Comparison of ENCODE assay signal across 14 cellular contexts in the genomic region with DNA sequence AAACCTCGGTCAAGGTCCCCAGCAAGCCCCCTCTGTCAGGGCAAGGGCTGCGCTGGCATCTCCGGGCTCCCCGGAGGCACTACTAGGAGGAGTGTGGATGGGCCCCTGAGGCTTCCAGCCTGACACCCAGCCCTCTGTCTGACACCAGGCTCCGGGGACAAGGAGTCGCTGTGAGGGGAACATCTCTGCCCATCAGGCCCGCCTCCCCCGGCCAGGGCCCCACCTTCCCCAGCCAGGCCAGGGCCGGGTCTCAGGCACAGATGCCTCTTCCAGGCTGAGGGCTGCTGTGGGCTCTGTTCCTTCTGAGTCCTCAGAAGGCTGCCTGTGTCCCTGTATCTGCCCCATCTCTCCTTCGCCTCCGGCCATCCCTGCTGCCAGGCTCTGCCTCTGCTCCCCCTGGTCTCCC. TPM values are rescaled to one million over a fixed set of nuclear protein-coding genes. Genes with fewer than 3 reads are reported as not detected.
A peak's percentile ranks its signal among the peaks of the same experiment; 100 is the strongest.
DNase-seq lines count a peak whose midpoint lies in the region; ATAC-seq, FAIRE-seq and TF ChIP-seq lines count a peak whose summit lies in the region.
"Had no signal": no experiment of that assay in that cellular context is flagged by ENCODE, and none has a peak within 500 bp of the region (broad histone marks: within the 10 kb centered on the region; RNA-seq: fewer than 3 reads in every experiment).

No MANE protein-coding gene starts in this region.

- peaks cover 0 to 14% (median 0%) of the 10 kb centered on the region in 11 experiments; a peak in 7 of 22 replicates for H4K20me1 ChIP-seq in BLaER1 treated with 17β-estradiol and CSF1 and Interleukin-3, amounts not matched to agents 10 nM and 100 nM

- peak overlapping the region in 10 of 11 experiments; percentile 9 to 78 (median 68); a peak in 17 of 22 replicates for H3K27ac ChIP-seq in BLaER1 treated with 17β-estradiol and CSF1 and Interleukin-3, amounts not matched to agents 10 nM and 100 nM
- H3K27ac ChIP-seq in breast epithelium (peak overlapping the region; percentile 57 to 66), lower lobe of right lung (peak overlapping the region; percentile 46)

- TF ChIP-seq CTCF in breast epithelium (IDR thresholded peaks at IDR 0.05) = no peak
- no peak for TF ChIP-seq CTCF in lower lobe of right lung (IDR thresholded peaks at IDR 0.05)

- peak overlapping the region in 10 of 11 experiments; percentile 25 to 71 (median 54); a peak in 16 of 22 replicates for H3K9ac ChIP-seq in BLaER1 treated with 17β-estradiol and CSF1 and Interleukin-3, amounts not matched to agents 10 nM and 100 nM

- H3K36me3 ChIP-seq in BLaER1 treated with 17β-estradiol and CSF1 and Interleukin-3, amounts not matched to agents 10 nM and 100 nM = no peaks in the 10 kb centered on the region
- H3K36me3 ChIP-seq in breast epithelium (no peaks in the 10 kb centered on the region), lower lobe of right lung (no peaks in the 10 kb centered on the region)
- H3K36me3 ChIP-seq: HAP-1 had no signal

- H3K4me3 Mint-ChIP-seq in stimulated activated memory B cell treated with anti-CD40 and anti-IgM and Interleukin-4, amounts not matched to agents 10 μg/mL and 1 μg/mL and 100 μg/mL, for 72 hours = no peak overlapping the region
- H3K4me3 Mint-ChIP-seq in T-helper 2 cell treated with Interferon-gamma antibody and Interleukin-4, amounts not matched to agents 5 μg/mL and 100 μg/mL, for 36 hours = no peak overlapping the region

- ATAC-seq in lower lobe of right lung = no peak
- ATAC-seq in stimulated activated memory B cell treated with anti-CD40 and anti-IgM and Interleukin-4, amounts not matched to agents 10 μg/mL and 1 μg/mL and 100 μg/mL, for 72 hours = no peak
- ATAC-seq in GM19452 (IDR thresholded peaks at IDR 0.05; ENCODE audit: unreplicated experiment) = no peak

- peaks cover 97 to 99% (median 97%) of the 10 kb centered on the region in 10 experiments for H3K4me1 ChIP-seq in BLaER1 treated with 17β-estradiol and CSF1 and Interleukin-3, amounts not matched to agents 10 nM and 100 nM
- H3K4me1 ChIP-seq in breast epithelium (peaks cover 7 to 29% of the 10 kb centered on the region in 2 donors), lower lobe of right lung (peaks cover 50% of the 10 kb centered on the region)

- no peak overlapping the region for H3K4me3 ChIP-seq in BLaER1 treated with 17β-estradiol and CSF1 and Interleukin-3, amounts not matched to agents 10 nM and 100 nM
- no peak overlapping the region for H3K4me3 ChIP-seq in breast epithelium
- no peak overlapping the region for H3K4me3 ChIP-seq in lower lobe of right lung
- H3K4me3 ChIP-seq: HAP-1 had no signal

- TF ChIP-seq POLR2A in breast epithelium (IDR thresholded peaks at IDR 0.05) = no peak

- intact Hi-C loops in breast epithelium (cut with DNase I; ENCODE audit: low total_unique reads) (no loop called here), lower lobe of right lung (cut with DNase I) (no loop called here)

- peaks cover 0 to 6% (median 0%) of the 10 kb centered on the region in 11 experiments; a peak in 1 of 22 replicates for H3K27me3 ChIP-seq in BLaER1 treated with 17β-estradiol and CSF1 and Interleukin-3, amounts not matched to agents 10 nM and 100 nM
- H3K27me3 ChIP-seq in breast epithelium (no peaks in the 10 kb centered on the region), lower lobe of right lung (ENCODE audit: low read depth) (no peaks in the 10 kb centered on the region)

- FAIRE-seq in urothelium cell line (lab: Jason Lieb, UNC) = no peak
- FAIRE-seq: frontal cortex had no signal

- DNase-seq in breast epithelium (ENCODE audit: low spot score in 2 of 2) (no peak), lower lobe of right lung (no peak), urothelium cell line (ENCODE audit: low spot score) (no peak)
- no peak for DNase-seq in T-helper 2 cell treated with Interferon-gamma antibody and Interleukin-4, amounts not matched to agents 5 μg/mL and 100 μg/mL, for 36 hours (ENCODE audit: low spot score)
- DNase-seq in activated CD4-positive, alpha-beta T cell treated with anti-CD3 and anti-CD28 coated beads, Interleukin-2, amount 50 U/mL, for 48 hours = no peak
- DNase-seq: activated CD4-positive, alpha-beta T cell treated with anti-CD3 and anti-CD28 coated beads for 48 hours; activated T-cell treated with anti-CD3 and anti-CD28 coated beads, Interleukin-2, amount 50 U/mL, for 48 hours; RPMI8226; stimulated activated CD4-positive, alpha-beta T cell treated with anti-CD3 and anti-CD28 coated beads, Interleukin-4, amount 100 ng/mL, for 1 hour had no signal

- peaks cover 26% of the 10 kb centered on the region for H3K27me3 Mint-ChIP-seq in stimulated activated memory B cell treated with anti-CD40 and anti-IgM and Interleukin-4, amounts not matched to agents 10 μg/mL and 1 μg/mL and 100 μg/mL, for 72 hours
- H3K27me3 Mint-ChIP-seq in T-helper 2 cell treated with Interferon-gamma antibody and Interleukin-4, amounts not matched to agents 5 μg/mL and 100 μg/mL, for 36 hours (ENCODE audit: low read depth) = peaks cover 18% of the 10 kb centered on the region

- peaks cover 72% of the 10 kb centered on the region for H3K4me1 Mint-ChIP-seq in stimulated activated memory B cell treated with anti-CD40 and anti-IgM and Interleukin-4, amounts not matched to agents 10 μg/mL and 1 μg/mL and 100 μg/mL, for 72 hours
- H3K4me1 Mint-ChIP-seq in T-helper 2 cell treated with Interferon-gamma antibody and Interleukin-4, amounts not matched to agents 5 μg/mL and 100 μg/mL, for 36 hours (ENCODE audit: low read depth) = peaks cover 6% of the 10 kb centered on the region

- no peaks in the 10 kb centered on the region for H3K9me3 ChIP-seq in BLaER1 treated with 17β-estradiol and CSF1 and Interleukin-3, amounts not matched to agents 10 nM and 100 nM (replicated peaks in 1 of 11)
- no peaks in the 10 kb centered on the region for H3K9me3 ChIP-seq in breast epithelium
- no peaks in the 10 kb centered on the region for H3K9me3 ChIP-seq in lower lobe of right lung
- H3K9me3 ChIP-seq: HAP-1 had no signal

- no peaks in the 10 kb centered on the region for H3K9me3 Mint-ChIP-seq in stimulated activated memory B cell treated with anti-CD40 and anti-IgM and Interleukin-4, amounts not matched to agents 10 μg/mL and 1 μg/mL and 100 μg/mL, for 72 hours
- no peaks in the 10 kb centered on the region for H3K9me3 Mint-ChIP-seq in T-helper 2 cell treated with Interferon-gamma antibody and Interleukin-4, amounts not matched to agents 5 μg/mL and 100 μg/mL, for 36 hours

- no peaks in the 10 kb centered on the region for H3K36me3 Mint-ChIP-seq in stimulated activated memory B cell treated with anti-CD40 and anti-IgM and Interleukin-4, amounts not matched to agents 10 μg/mL and 1 μg/mL and 100 μg/mL, for 72 hours
- no peaks in the 10 kb centered on the region for H3K36me3 Mint-ChIP-seq in T-helper 2 cell treated with Interferon-gamma antibody and Interleukin-4, amounts not matched to agents 5 μg/mL and 100 μg/mL, for 36 hours (ENCODE audit: low read depth)

- peak overlapping the region; percentile 54 for H3K27ac Mint-ChIP-seq in stimulated activated memory B cell treated with anti-CD40 and anti-IgM and Interleukin-4, amounts not matched to agents 10 μg/mL and 1 μg/mL and 100 μg/mL, for 72 hours
- H3K27ac Mint-ChIP-seq in T-helper 2 cell treated with Interferon-gamma antibody and Interleukin-4, amounts not matched to agents 5 μg/mL and 100 μg/mL, for 36 hours = no peak overlapping the region

- H3K4me2 ChIP-seq in BLaER1 treated with 17β-estradiol and CSF1 and Interleukin-3, amounts not matched to agents 10 nM and 100 nM = peak overlapping the region; percentile 90 to 100 (median 96)

RNA-seq across cellular contexts. Expression of a gene that starts 15.8 kb away (rescaled TPM):
- total RNA-seq in breast epithelium (10 to 100 TPM in 2 of 3 donors, 1 to 10 TPM in 1; 6.3 to 42.9 (median 17.0) TPM), lower lobe of right lung (15.0 TPM)

RNA-seq across cellular contexts. Expression of a gene that starts 49.1 kb away (rescaled TPM):
- 10 to 100 TPM; 32.8 to 42.7 (median 36.3) TPM for total RNA-seq in breast epithelium
- total RNA-seq in lower lobe of right lung = 28.9 TPM

RNA-seq across cellular contexts. Expression of a gene that starts 56.8 kb away (rescaled TPM):
- 100 to 1,000 TPM; 144 to 194 (median 175) TPM for total RNA-seq in breast epithelium
- 56.5 TPM for total RNA-seq in lower lobe of right lung
